In genomic region chr14:56002876-56003625, GRCh38 we compare ENCODE assay signal across 8 cellular contexts.
A peak's percentile ranks its signal among the peaks of the same experiment; 100 is the strongest.
DNase-seq lines count a peak whose midpoint lies in the region; ATAC-seq lines count a peak whose summit lies in the region.

No MANE protein-coding gene starts in this region.

- no peak overlapping the region for H3K4me3 Mint-ChIP-seq in activated CD4-positive, alpha-beta T cell treated with anti-CD3 and anti-CD28 coated beads, Interleukin-2, amount 10 ng/mL, durations not matched to agents 7 days and 5 days
- H3K4me3 Mint-ChIP-seq in naive thymus-derived CD8-positive, alpha-beta T cell: peak overlapping the region; percentile 29 to 74 (median 54)

- peaks cover 67% of the 10 kb centered on the region for H3K27me3 Mint-ChIP-seq in activated CD4-positive, alpha-beta T cell treated with anti-CD3 and anti-CD28 coated beads, Interleukin-2, amount 10 ng/mL, durations not matched to agents 7 days and 5 days
- H3K27me3 Mint-ChIP-seq in naive thymus-derived CD8-positive, alpha-beta T cell: peaks cover 31 to 69% (median 39%) of the 10 kb centered on the region in 5 donors

- ATAC-seq in GM18861 (IDR thresholded peaks at IDR 0.05; ENCODE audit: unreplicated experiment): peak; percentile 71
- peak; percentile 51 for ATAC-seq in HG02938 (IDR thresholded peaks at IDR 0.05; ENCODE audit: unreplicated experiment)
- peak; percentile 94 to 96 for ATAC-seq in naive thymus-derived CD8-positive, alpha-beta T cell
- no peak for ATAC-seq in HG03571 (IDR thresholded peaks at IDR 0.05; ENCODE audit: unreplicated experiment)
- no peak for ATAC-seq in HG03439 (IDR thresholded peaks at IDR 0.05; ENCODE audit: unreplicated experiment)

- H3K27ac Mint-ChIP-seq in activated CD4-positive, alpha-beta T cell treated with anti-CD3 and anti-CD28 coated beads, Interleukin-2, amount 10 ng/mL, durations not matched to agents 7 days and 5 days: peak overlapping the region; percentile 54
- peak overlapping the region in 8 of 10 donors; percentile 0 to 87 (median 48) for H3K27ac Mint-ChIP-seq in naive thymus-derived CD8-positive, alpha-beta T cell

- peaks cover 10% of the 10 kb centered on the region for H3K36me3 Mint-ChIP-seq in activated CD4-positive, alpha-beta T cell treated with anti-CD3 and anti-CD28 coated beads, Interleukin-2, amount 10 ng/mL, durations not matched to agents 7 days and 5 days (ENCODE audit: low read depth)
- peaks cover 0 to 18% (median 2%) of the 10 kb centered on the region in 3 donors for H3K36me3 Mint-ChIP-seq in naive thymus-derived CD8-positive, alpha-beta T cell

- POLR2A ChIA-PET in activated CD4-positive, alpha-beta T cell treated with anti-CD3 and anti-CD28 coated beads, Interleukin-2, amount 10 ng/mL, durations not matched to agents 7 days and 5 days (lab: Charles Lee): interaction anchor here (0.6 kb wide), 1 partner anchor 152 kb away, joined by 5 read pairs; no protein-coding TSS in a partner anchor
- POLR2A ChIA-PET in naive thymus-derived CD8-positive, alpha-beta T cell (lab: Charles Lee): no interaction called here

- H3K4me1 Mint-ChIP-seq in activated CD4-positive, alpha-beta T cell treated with anti-CD3 and anti-CD28 coated beads, Interleukin-2, amount 10 ng/mL, durations not matched to agents 7 days and 5 days: peaks cover 34% of the 10 kb centered on the region
- H3K4me1 Mint-ChIP-seq in naive thymus-derived CD8-positive, alpha-beta T cell: peaks cover 18 to 40% (median 37%) of the 10 kb centered on the region in 4 donors

- H3K9me3 Mint-ChIP-seq in activated CD4-positive, alpha-beta T cell treated with anti-CD3 and anti-CD28 coated beads, Interleukin-2, amount 10 ng/mL, durations not matched to agents 7 days and 5 days: peaks cover 22% of the 10 kb centered on the region
- peaks cover 0 to 30% (median 11%) of the 10 kb centered on the region in 9 donors for H3K9me3 Mint-ChIP-seq in naive thymus-derived CD8-positive, alpha-beta T cell

- CTCF ChIA-PET in activated CD4-positive, alpha-beta T cell treated with anti-CD3 and anti-CD28 coated beads, Interleukin-2, amount 10 ng/mL, durations not matched to agents 7 days and 5 days (lab: Charles Lee): no interaction called here

- peak; percentile 69 for DNase-seq in activated CD4-positive, alpha-beta T cell treated with anti-CD3 and anti-CD28 coated beads, Interleukin-2, amount 10 ng/mL, durations not matched to agents 7 days and 5 days
- DNase-seq in naive thymus-derived CD8-positive, alpha-beta T cell: peak in 9 of 10 donors; percentile 17 to 90 (median 77)
- DNase-seq in NCI-H82 (lab: John Stamatoyannopoulos, UW) (no peak), 8988T (no peak)

Comparison
In these comparisons a context has a peak if more than half of its experiments do, and no peak if none do; other contexts are left out.
1. ATAC-seq: peak in GM18861 (single experiment), HG02938 (single experiment) and naive thymus-derived CD8-positive, alpha-beta T cell (2 of 2); none in HG03571 (single experiment) and HG03439 (single experiment).
2. DNase-seq: peak in activated CD4-positive, alpha-beta T cell treated with anti-CD3 and anti-CD28 coated beads, Interleukin-2, amount 10 ng/mL, durations not matched to agents 7 days and 5 days (single experiment) and naive thymus-derived CD8-positive, alpha-beta T cell (9 of 10); none in NCI-H82 (single experiment) and 8988T (single experiment).